ENCODE assay signal across 1 cellular context in the genomic region with DNA sequence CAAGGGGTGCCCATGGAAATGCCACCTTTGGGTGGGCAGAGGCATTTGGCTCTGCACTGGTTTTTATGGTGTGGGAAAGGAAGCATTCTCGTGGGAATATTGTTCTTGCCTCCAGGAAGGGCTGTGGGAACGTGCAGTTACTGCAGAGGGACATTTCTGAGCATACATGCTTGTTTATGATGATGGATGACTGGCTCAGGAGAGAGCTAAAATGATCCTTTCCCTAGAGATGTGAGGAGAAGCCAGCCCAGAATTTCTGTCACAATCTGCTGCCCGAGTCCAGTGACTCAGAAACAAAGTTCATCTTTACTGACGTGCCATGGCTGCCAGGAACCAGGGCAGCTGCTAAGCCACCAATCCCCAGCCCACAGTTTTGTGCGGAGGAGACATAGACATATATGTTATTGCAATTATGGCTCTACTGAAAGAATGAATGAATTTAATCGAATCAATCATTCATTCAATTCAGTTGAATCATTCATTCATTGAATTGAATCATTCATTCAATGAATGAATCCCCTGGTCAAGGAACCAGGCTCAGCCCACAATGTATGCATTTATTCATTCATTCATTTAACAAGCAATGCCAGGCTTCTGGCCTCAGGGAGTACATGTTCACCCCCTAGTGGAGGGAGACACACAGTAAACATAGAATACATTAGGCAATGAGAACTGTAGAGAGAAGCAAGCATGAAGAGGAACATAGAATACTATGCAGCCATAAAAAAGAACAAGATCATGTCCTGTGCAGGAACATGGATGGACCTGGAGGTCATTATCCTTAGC.
TF ChIP-seq lines count a peak whose summit lies in the region.

No MANE protein-coding gene starts in this region.

TF ChIP-seq in H1, 55 proteins besides CTCF, POLR2A, EP300 and RAD21:
- TF ChIP-seq CEBPB (IDR thresholded peaks at IDR 0.05; ENCODE audit: low read depth, low read length), result no peak
- TF ChIP-seq RXRA (IDR thresholded peaks at IDR 0.05; ENCODE audit: insufficient read depth, low read depth, low read length), result no peak
- TF ChIP-seq MAX (IDR thresholded peaks at IDR 0.05), result no peak
- no peak for TF ChIP-seq GTF2F1 (IDR thresholded peaks at IDR 0.05; ENCODE audit: borderline replicate concordance, low read depth, low read length)
- TF ChIP-seq KDM1A (IDR thresholded peaks at IDR 0.05; ENCODE audit: borderline replicate concordance, low read length), result no peak
